In genomic region chr17:7384489-7385081, GRCh38 we compare ENCODE assay signal across 10 cellular contexts. TPM values are rescaled to one million over a fixed set of nuclear protein-coding genes. Genes with fewer than 3 reads are reported as not detected.
DNase-seq lines count a peak whose midpoint lies in the region; ATAC-seq and TF ChIP-seq lines count a peak whose summit lies in the region.
"Had no signal": no experiment of that assay in that cellular context is flagged by ENCODE, and none has a peak within 500 bp of the region (broad histone marks: within the 10 kb centered on the region; RNA-seq: fewer than 3 reads in every experiment).

No MANE protein-coding gene starts in this region.

- H3K4me1 ChIP-seq in lower lobe of right lung (peaks cover 26% of the 10 kb centered on the region), tibial artery (peaks cover 0 to 39% (median 26%) of the 10 kb centered on the region in 4 donors)

- H3K4me1 Mint-ChIP-seq in activated naive CD4-positive, alpha-beta T cell treated with anti-CD3 and anti-CD28 coated beads, Interleukin-2, amount 50 U/mL, for 24 hours, result peaks cover 5% of the 10 kb centered on the region
- peaks cover 12% of the 10 kb centered on the region for H3K4me1 Mint-ChIP-seq in activated naive CD8-positive, alpha-beta T cell (ENCODE audit: low read depth)

- no peak for DNase-seq in activated naive CD4-positive, alpha-beta T cell (lab: John Stamatoyannopoulos, UW)
- no peak for DNase-seq in lower lobe of right lung
- DNase-seq in tibial artery, result no peak
- DNase-seq in NOMO-1 treated with DMSO at 0.1 percent for 48 hours (lab: John Stamatoyannopoulos, UW; ENCODE audit: unreplicated experiment), result no peak
- no peak for DNase-seq in AML-193 (lab: John Stamatoyannopoulos, UW)
- DNase-seq: COR-L47 had no signal

- H3K9me3 Mint-ChIP-seq in activated naive CD4-positive, alpha-beta T cell treated with anti-CD3 and anti-CD28 coated beads, Interleukin-2, amount 50 U/mL, for 24 hours, result no peaks in the 10 kb centered on the region
- no peaks in the 10 kb centered on the region for H3K9me3 Mint-ChIP-seq in activated naive CD8-positive, alpha-beta T cell (ENCODE audit: low read depth)

- H3K4me3 Mint-ChIP-seq in activated naive CD4-positive, alpha-beta T cell treated with anti-CD3 and anti-CD28 coated beads, Interleukin-2, amount 50 U/mL, for 24 hours, result peak overlapping the region; percentile 83
- peak overlapping the region; percentile 86 for H3K4me3 Mint-ChIP-seq in activated naive CD8-positive, alpha-beta T cell

- intact Hi-C loops in lower lobe of right lung (cut with DNase I), result no loop called here
- intact Hi-C loops in tibial artery (cut with DNase I; ENCODE audit: low total_unique reads), result no loop called here

- H3K27me3 ChIP-seq in lower lobe of right lung (ENCODE audit: low read depth) (peaks cover 10% of the 10 kb centered on the region), tibial artery (peaks cover 0 to 37% of the 10 kb centered on the region in 2 donors)

- no peaks in the 10 kb centered on the region for H3K36me3 Mint-ChIP-seq in activated naive CD4-positive, alpha-beta T cell treated with anti-CD3 and anti-CD28 coated beads, Interleukin-2, amount 50 U/mL, for 24 hours
- H3K36me3 Mint-ChIP-seq in activated naive CD8-positive, alpha-beta T cell, result no peaks in the 10 kb centered on the region

- H3K27ac ChIP-seq in lower lobe of right lung, result peak overlapping the region; percentile 49
- H3K27ac ChIP-seq in tibial artery, result peak overlapping the region in 1 of 2 donors; percentile 56

- H3K4me3 ChIP-seq in lower lobe of right lung (peak overlapping the region; percentile 52), tibial artery (peak overlapping the region; percentile 42 to 55)

- peak overlapping the region; percentile 79 for H3K27ac Mint-ChIP-seq in activated naive CD4-positive, alpha-beta T cell treated with anti-CD3 and anti-CD28 coated beads, Interleukin-2, amount 50 U/mL, for 24 hours
- peak overlapping the region; percentile 78 for H3K27ac Mint-ChIP-seq in activated naive CD8-positive, alpha-beta T cell

- H3K36me3 ChIP-seq in lower lobe of right lung, result peaks cover 33% of the 10 kb centered on the region
- H3K36me3 ChIP-seq in tibial artery, result peaks cover 0 to 51% (median 10%) of the 10 kb centered on the region in 3 donors

- ATAC-seq in lower lobe of right lung (no peak), HG03196 (IDR thresholded peaks at IDR 0.05; ENCODE audit: unreplicated experiment) (no peak)

- no peak for TF ChIP-seq CTCF in lower lobe of right lung (IDR thresholded peaks at IDR 0.05)
- no peak for TF ChIP-seq CTCF in tibial artery (IDR thresholded peaks at IDR 0.05)

- H3K9me3 ChIP-seq in lower lobe of right lung (no peaks in the 10 kb centered on the region), tibial artery (no peaks in the 10 kb centered on the region)

- peaks cover 18% of the 10 kb centered on the region for H3K27me3 Mint-ChIP-seq in activated naive CD4-positive, alpha-beta T cell treated with anti-CD3 and anti-CD28 coated beads, Interleukin-2, amount 50 U/mL, for 24 hours
- H3K27me3 Mint-ChIP-seq in activated naive CD8-positive, alpha-beta T cell, result peaks cover 14% of the 10 kb centered on the region

RNA-seq across cellular contexts. Expression of gene TNK1, which starts 3.7 kb away (rescaled TPM):
- total RNA-seq in lower lobe of right lung, result 4.1 TPM

RNA-seq across cellular contexts. Expression of gene PLSCR3, which starts 9.7 kb away (rescaled TPM):
- 27.1 TPM for total RNA-seq in lower lobe of right lung

RNA-seq across cellular contexts. Expression of gene TMEM256, which starts 19.3 kb away (rescaled TPM):
- 51.2 TPM for total RNA-seq in lower lobe of right lung

RNA-seq across cellular contexts. Expression of gene NLGN2, which starts 23.1 kb away (rescaled TPM):
- 9.5 TPM for total RNA-seq in lower lobe of right lung

RNA-seq across cellular contexts. Expression of gene TMEM95, which starts 29.6 kb away (rescaled TPM):
- not detected for total RNA-seq in lower lobe of right lung
- total RNA-seq: lung had no signal
